Comparison of ENCODE assay signal across 9 cellular contexts in the genomic region with DNA sequence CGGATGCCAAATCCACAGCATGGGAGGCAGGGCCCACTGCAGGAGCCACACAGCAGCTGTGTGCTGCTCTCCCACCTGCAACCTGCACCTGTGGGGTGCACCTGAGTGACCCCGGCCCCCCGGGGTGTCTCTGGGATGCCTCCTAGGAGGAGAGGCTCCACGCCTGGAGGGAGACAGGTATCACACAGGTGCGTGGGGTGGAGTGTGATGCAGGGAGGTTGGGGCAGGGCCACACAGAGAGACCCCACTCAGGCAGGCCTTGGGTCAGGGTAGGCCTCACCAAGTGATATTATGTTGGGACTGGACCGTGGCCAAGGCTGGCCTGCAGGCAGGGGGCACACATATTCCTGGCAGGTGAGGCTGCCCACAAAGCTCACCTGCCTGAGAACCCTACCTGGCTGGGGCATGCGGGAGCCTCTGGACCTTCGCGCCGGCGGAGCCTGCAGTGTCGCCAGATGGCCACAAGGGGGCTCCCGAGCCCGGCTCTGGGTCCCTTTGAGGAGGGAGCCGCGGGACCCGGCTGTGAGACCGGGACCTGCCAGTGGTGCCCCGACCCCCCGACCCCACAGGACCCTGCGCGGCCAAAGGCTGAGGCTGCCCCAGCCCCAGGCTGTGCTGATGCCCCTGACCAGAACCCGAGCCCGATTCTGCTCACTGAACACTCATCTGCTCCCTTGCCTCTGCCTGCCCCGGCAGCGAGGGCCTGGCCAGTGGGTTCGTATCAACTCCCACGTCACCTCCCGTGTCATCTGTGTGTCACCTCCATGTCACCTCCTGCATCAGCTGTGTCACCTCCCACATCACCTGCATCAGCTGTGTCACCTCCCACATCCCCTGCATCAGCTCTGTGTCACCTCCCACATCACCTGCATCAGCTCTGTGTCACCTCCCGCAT. TPM values are rescaled to one million over a fixed set of nuclear protein-coding genes. Genes with fewer than 3 reads are reported as not detected.
DNase-seq lines count a peak whose midpoint lies in the region; ATAC-seq and TF ChIP-seq lines count a peak whose summit lies in the region.
"Had no signal": no experiment of that assay in that cellular context is flagged by ENCODE, and none has a peak within 500 bp of the region (broad histone marks: within the 10 kb centered on the region; RNA-seq: fewer than 3 reads in every experiment).

No MANE protein-coding gene starts in this region.

- H3K27ac Mint-ChIP-seq in stimulated activated memory B cell treated with anti-CD40 and anti-IgM and Interleukin-4, amounts not matched to agents 10 μg/mL and 1 μg/mL and 100 μg/mL, for 72 hours, result no peak overlapping the region

- peak; percentile 29 for DNase-seq in EL
- peak; percentile 56 to 59 for DNase-seq in activated CD4-positive, alpha-beta T cell treated with anti-CD3 and anti-CD28 coated beads, Interleukin-2, amount 50 U/mL, for 24 hours (ENCODE audit: low read depth in 1 of 2, low spot score in 1 of 2)
- peak; percentile 49 for DNase-seq in dermis blood vessel endothelial cell
- DNase-seq in midbrain (lab: John Stamatoyannopoulos, UW), result peak; percentile 29

- H3K4me3 ChIP-seq in Loucy (ENCODE audit: low read length, poor library complexity, severe bottlenecking), result no peak overlapping the region
- H3K4me3 ChIP-seq: SJCRH30 had no signal

- H3K4me1 Mint-ChIP-seq in stimulated activated memory B cell treated with anti-CD40 and anti-IgM and Interleukin-4, amounts not matched to agents 10 μg/mL and 1 μg/mL and 100 μg/mL, for 72 hours, result peaks cover 13% of the 10 kb centered on the region

- H3K27me3 ChIP-seq in Loucy (ENCODE audit: insufficient read depth, low read length, poor library complexity, severe bottlenecking), result no peaks in the 10 kb centered on the region

- peak; percentile 79 for ATAC-seq in stimulated activated memory B cell treated with anti-CD40 and anti-IgM and Interleukin-4, amounts not matched to agents 10 μg/mL and 1 μg/mL and 100 μg/mL, for 72 hours
- no peak for ATAC-seq in GM18511 (IDR thresholded peaks at IDR 0.05; ENCODE audit: unreplicated experiment)
- no peak for ATAC-seq in HG03342 (IDR thresholded peaks at IDR 0.05; ENCODE audit: unreplicated experiment)

- H3K79me2 ChIP-seq in Loucy (ENCODE audit: insufficient read depth, low read length), result no peaks in the 10 kb centered on the region

- H2AFZ ChIP-seq in Loucy (ENCODE audit: low read length), result 0 out of 2 replicates have a peak overlapping the region, but pooled peaks have one; percentile 61

- H3K9me3 Mint-ChIP-seq in stimulated activated memory B cell treated with anti-CD40 and anti-IgM and Interleukin-4, amounts not matched to agents 10 μg/mL and 1 μg/mL and 100 μg/mL, for 72 hours, result peaks cover 4% of the 10 kb centered on the region

- H3K36me3 ChIP-seq in Loucy (ENCODE audit: insufficient read depth, low read length), result no peaks in the 10 kb centered on the region
- H3K36me3 ChIP-seq: SJCRH30 had no signal

- H4K20me1 ChIP-seq in Loucy (ENCODE audit: insufficient read depth, low read length, poor library complexity, severe bottlenecking), result no peaks in the 10 kb centered on the region

- peaks cover 4% of the 10 kb centered on the region; the same call in 1 of the 2 replicates for H3K9me3 ChIP-seq in Loucy (ENCODE audit: insufficient read depth, low read depth, low read length)

- peaks cover 40% of the 10 kb centered on the region for H3K27me3 Mint-ChIP-seq in stimulated activated memory B cell treated with anti-CD40 and anti-IgM and Interleukin-4, amounts not matched to agents 10 μg/mL and 1 μg/mL and 100 μg/mL, for 72 hours

- peaks cover 6% of the 10 kb centered on the region for H3K36me3 Mint-ChIP-seq in stimulated activated memory B cell treated with anti-CD40 and anti-IgM and Interleukin-4, amounts not matched to agents 10 μg/mL and 1 μg/mL and 100 μg/mL, for 72 hours

- TF ChIP-seq CTCF in Loucy (conservative IDR thresholded peaks at IDR 0.05; ENCODE audit: low read length), result peak; percentile 81

- no peaks in the 10 kb centered on the region for H3F3A ChIP-seq in Loucy (ENCODE audit: low read depth)

- no peaks in the 10 kb centered on the region for H3K9me2 ChIP-seq in Loucy (replicated peaks; ENCODE audit: low read depth, low read length)

- no peak overlapping the region for H3K4me3 Mint-ChIP-seq in stimulated activated memory B cell treated with anti-CD40 and anti-IgM and Interleukin-4, amounts not matched to agents 10 μg/mL and 1 μg/mL and 100 μg/mL, for 72 hours

- no peak overlapping the region for H3K4me2 ChIP-seq in Loucy (ENCODE audit: low read depth, low read length, poor library complexity, severe bottlenecking)

- peaks cover 2% of the 10 kb centered on the region for H3K4me1 ChIP-seq in Loucy (ENCODE audit: insufficient read depth, low read length, poor library complexity, severe bottlenecking)
- H3K4me1 ChIP-seq: SJCRH30 had no signal

- no peak overlapping the region for H3K9ac ChIP-seq in Loucy (ENCODE audit: low read depth, low read length, poor library complexity, severe bottlenecking)

RNA-seq across cellular contexts. Expression of a gene that starts 11.4 kb away (rescaled TPM):
- 4.6 and 11.7 TPM in 2 replicates for total RNA-seq in dermis blood vessel endothelial cell

RNA-seq across cellular contexts. Expression of a gene that starts 46.8 kb away (rescaled TPM):
- 9.7 and 18.0 TPM in 2 replicates for total RNA-seq in dermis blood vessel endothelial cell

RNA-seq across cellular contexts. Expression of a gene that starts 51.1 kb away (rescaled TPM):
- total RNA-seq in dermis blood vessel endothelial cell, result 0.42 and 0.68 TPM in 2 replicates
